ENCODE assay signal across 2 cellular contexts in the genomic region with DNA sequence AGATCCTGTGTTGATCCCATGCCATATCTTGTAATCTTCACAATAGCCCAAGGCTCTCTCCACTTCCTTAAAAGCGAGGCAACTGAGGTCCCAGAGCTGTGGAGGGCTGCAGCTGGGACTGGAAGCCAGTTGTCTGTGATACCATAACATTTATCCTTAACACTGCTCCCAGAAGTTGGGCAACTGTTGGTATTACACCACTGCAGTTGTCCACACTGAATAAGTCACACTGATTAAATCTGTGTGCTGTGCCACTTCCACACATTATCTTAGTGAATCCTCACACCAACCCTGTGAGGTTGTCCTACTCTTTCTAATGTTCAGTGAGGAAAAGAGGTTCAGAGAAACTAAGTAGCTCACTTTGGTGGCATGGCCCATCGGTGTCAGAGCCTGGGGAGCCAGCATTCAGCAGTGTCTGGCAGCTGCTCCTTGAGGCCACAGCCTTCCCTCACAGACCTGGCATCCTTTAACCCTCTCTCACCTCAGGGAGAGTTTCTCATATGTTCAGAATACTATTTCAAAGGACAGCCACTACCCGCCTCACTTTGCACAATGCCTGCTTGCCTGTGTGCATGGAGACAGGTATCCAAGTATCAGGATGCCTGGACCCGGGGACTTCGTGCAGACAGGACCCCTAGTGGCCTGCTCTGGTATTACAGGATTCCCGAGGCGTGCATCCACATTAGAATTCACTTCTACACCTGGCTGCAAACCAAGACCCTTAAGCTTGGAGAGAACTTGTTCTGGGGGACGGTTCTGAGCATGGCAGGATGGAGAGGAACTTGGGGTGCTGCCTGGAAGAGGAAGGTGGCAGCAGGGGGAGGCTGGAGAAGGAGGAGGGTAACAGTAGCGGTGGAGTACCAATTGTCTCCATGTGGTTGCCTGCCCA.
TF ChIP-seq lines count a peak whose summit lies in the region.

No MANE protein-coding gene starts in this region.

TF ChIP-seq in SK-N-SH treated with all-trans-retinoic acid at 6 μM for 48 hours, 23 proteins besides CTCF, POLR2A, EP300 and RAD21 (continued from another document):
- TF ChIP-seq, protein P1, sequence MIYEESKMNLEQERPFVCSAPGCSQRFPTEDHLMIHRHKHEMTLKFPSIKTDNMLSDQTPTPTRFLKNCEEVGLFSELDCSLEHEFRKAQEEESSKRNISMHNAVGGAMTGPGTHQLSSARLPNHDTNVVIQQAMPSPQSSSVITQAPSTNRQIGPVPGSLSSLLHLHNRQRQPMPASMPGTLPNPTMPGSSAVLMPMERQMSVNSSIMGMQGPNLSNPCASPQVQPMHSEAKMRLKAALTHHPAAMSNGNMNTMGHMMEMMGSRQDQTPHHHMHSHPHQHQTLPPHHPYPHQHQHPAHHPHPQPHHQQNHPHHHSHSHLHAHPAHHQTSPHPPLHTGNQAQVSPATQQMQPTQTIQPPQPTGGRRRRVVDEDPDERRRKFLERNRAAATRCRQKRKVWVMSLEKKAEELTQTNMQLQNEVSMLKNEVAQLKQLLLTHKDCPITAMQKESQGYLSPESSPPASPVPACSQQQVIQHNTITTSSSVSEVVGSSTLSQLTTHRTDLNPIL (CRISPR knock-in tag; IDR thresholded peaks at IDR 0.05; ENCODE audit: low read depth), result no peak
- TF ChIP-seq ZNF70 (CRISPR knock-in tag; IDR thresholded peaks at IDR 0.05) (no peak), GLIS3 (CRISPR knock-in tag; IDR thresholded peaks at IDR 0.05) (no peak)

TF ChIP-seq in GM12878, 131 proteins besides CTCF, POLR2A, EP300 and RAD21 (continued from another document):
- TF ChIP-seq, protein P2, sequence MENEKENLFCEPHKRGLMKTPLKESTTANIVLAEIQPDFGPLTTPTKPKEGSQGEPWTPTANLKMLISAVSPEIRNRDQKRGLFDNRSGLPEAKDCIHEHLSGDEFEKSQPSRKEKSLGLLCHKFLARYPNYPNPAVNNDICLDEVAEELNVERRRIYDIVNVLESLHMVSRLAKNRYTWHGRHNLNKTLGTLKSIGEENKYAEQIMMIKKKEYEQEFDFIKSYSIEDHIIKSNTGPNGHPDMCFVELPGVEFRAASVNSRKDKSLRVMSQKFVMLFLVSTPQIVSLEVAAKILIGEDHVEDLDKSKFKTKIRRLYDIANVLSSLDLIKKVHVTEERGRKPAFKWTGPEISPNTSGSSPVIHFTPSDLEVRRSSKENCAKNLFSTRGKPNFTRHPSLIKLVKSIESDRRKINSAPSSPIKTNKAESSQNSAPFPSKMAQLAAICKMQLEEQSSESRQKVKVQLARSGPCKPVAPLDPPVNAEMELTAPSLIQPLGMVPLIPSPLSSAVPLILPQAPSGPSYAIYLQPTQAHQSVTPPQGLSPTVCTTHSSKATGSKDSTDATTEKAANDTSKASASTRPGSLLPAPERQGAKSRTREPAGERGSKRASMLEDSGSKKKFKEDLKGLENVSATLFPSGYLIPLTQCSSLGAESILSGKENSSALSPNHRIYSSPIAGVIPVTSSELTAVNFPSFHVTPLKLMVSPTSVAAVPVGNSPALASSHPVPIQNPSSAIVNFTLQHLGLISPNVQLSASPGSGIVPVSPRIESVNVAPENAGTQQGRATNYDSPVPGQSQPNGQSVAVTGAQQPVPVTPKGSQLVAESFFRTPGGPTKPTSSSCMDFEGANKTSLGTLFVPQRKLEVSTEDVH (IDR thresholded peaks at IDR 0.05; ENCODE audit: low read depth, partially characterized antibody), result no peak
TF ChIP-seq in GM12878: peak in this region for 4.
